ENCODE assay signal across 10 cellular contexts in genomic region chr14:61601923-61602732, GRCh38.
DNase-seq lines count a peak whose midpoint lies in the region; ATAC-seq and TF ChIP-seq lines count a peak whose summit lies in the region.
"Had no signal": no experiment of that assay in that cellular context is flagged by ENCODE, and none has a peak within 500 bp of the region (broad histone marks: within the 10 kb centered on the region; RNA-seq: fewer than 3 reads in every experiment).

No MANE protein-coding gene starts in this region.

- H3K27ac ChIP-seq in OCI-LY1 (ENCODE audit: low read depth, low read length, poor library complexity, severe bottlenecking) = peak overlapping the region; percentile 65
- no peak overlapping the region for H3K27ac ChIP-seq in CD4-positive, alpha-beta T cell (ENCODE audit: low read depth, low read length)

- intact Hi-C loops in CD4-positive, alpha-beta T cell (cut with DNase I, micrococcal nuclease) = no loop called here

- H3K79me2 ChIP-seq in OCI-LY1 (ENCODE audit: insufficient read depth, low read length) = no peaks in the 10 kb centered on the region

- peaks cover 48% of the 10 kb centered on the region for H3K4me1 ChIP-seq in OCI-LY1 (ENCODE audit: insufficient read depth, low read length, severe bottlenecking)

- H3K9me3 ChIP-seq in OCI-LY1 (ENCODE audit: low read length) = no peaks in the 10 kb centered on the region
- H3K9me3 ChIP-seq in CD4-positive, alpha-beta T cell (ENCODE audit: control insufficient read depth, low read length) = no peaks in the 10 kb centered on the region

- H3K9me2 ChIP-seq in OCI-LY1 (ENCODE audit: low read depth, low read length) = no peaks in the 10 kb centered on the region

- peaks cover 8% of the 10 kb centered on the region for H3K36me3 Mint-ChIP-seq in activated CD4-positive, alpha-beta memory T cell treated with anti-CD3 and anti-CD28 coated beads, Interleukin-2, amount 10 ng/mL, durations not matched to agents 7 days and 5 days (ENCODE audit: low read depth)
- H3K36me3 Mint-ChIP-seq in CD4-positive, alpha-beta T cell (ENCODE audit: low read depth) = no peaks in the 10 kb centered on the region

- no peaks in the 10 kb centered on the region for H3K27me3 ChIP-seq in OCI-LY1 (ENCODE audit: insufficient read depth, low read length)
- H3K27me3 ChIP-seq in CD4-positive, alpha-beta T cell (ENCODE audit: control insufficient read depth, insufficient read depth, low read length) = no peaks in the 10 kb centered on the region

- H3K4me3 ChIP-seq in OCI-LY1 (ENCODE audit: low read depth, low read length, poor library complexity, severe bottlenecking) = peak overlapping the region; percentile 50

- no peak for TF ChIP-seq CTCF in OCI-LY1 (IDR thresholded peaks at IDR 0.05; ENCODE audit: low read length)
- TF ChIP-seq CTCF in CD4-positive, alpha-beta T cell (IDR thresholded peaks at IDR 0.05) = no peak

- DNase-seq in fibroblast of gingiva (ENCODE audit: low read depth) = peak; percentile 39
- DNase-seq in retina = peak; percentile 33
- DNase-seq in activated CD4-positive, alpha-beta memory T cell treated with anti-CD3 and anti-CD28 coated beads, Interleukin-2, amount 10 ng/mL, durations not matched to agents 7 days and 5 days = no peak
- DNase-seq in NCI-H187 (lab: John Stamatoyannopoulos, UW) = no peak
- DNase-seq in CD4-positive, alpha-beta T cell = no peak
- DNase-seq in C1 segment of cervical spinal cord (lab: John Stamatoyannopoulos, UW) = no peak
- DNase-seq: MM.1S had no signal

- peak overlapping the region; percentile 76 for H2AFZ ChIP-seq in OCI-LY1 (ENCODE audit: low read length)

- ATAC-seq in HG03342 (IDR thresholded peaks at IDR 0.05; ENCODE audit: unreplicated experiment) = peak; percentile 68
- ATAC-seq in CD4-positive, alpha-beta T cell (ENCODE audit: poor library complexity) = no peak

- no peaks in the 10 kb centered on the region for H3F3A ChIP-seq in OCI-LY1 (ENCODE audit: insufficient read depth, low read length)

- no peaks in the 10 kb centered on the region for H3K27me3 Mint-ChIP-seq in activated CD4-positive, alpha-beta memory T cell treated with anti-CD3 and anti-CD28 coated beads, Interleukin-2, amount 10 ng/mL, durations not matched to agents 7 days and 5 days
- H3K27me3 Mint-ChIP-seq in CD4-positive, alpha-beta T cell = no peaks in the 10 kb centered on the region

- no peaks in the 10 kb centered on the region for H4K20me1 ChIP-seq in OCI-LY1 (ENCODE audit: insufficient read depth, low read length)

- H3K4me2 ChIP-seq in OCI-LY1 (ENCODE audit: low read length) = peak overlapping the region; percentile 81

- peak overlapping the region; percentile 54 for H3K9ac ChIP-seq in OCI-LY1 (ENCODE audit: low read length)

- CTCF ChIA-PET in activated CD4-positive, alpha-beta memory T cell treated with anti-CD3 and anti-CD28 coated beads, Interleukin-2, amount 10 ng/mL, durations not matched to agents 7 days and 5 days (lab: Charles Lee) = no interaction called here
- CTCF ChIA-PET in CD4-positive, alpha-beta T cell (lab: Charles Lee) = no interaction called here

- H3K9me3 Mint-ChIP-seq in activated CD4-positive, alpha-beta memory T cell treated with anti-CD3 and anti-CD28 coated beads, Interleukin-2, amount 10 ng/mL, durations not matched to agents 7 days and 5 days = peaks cover 12% of the 10 kb centered on the region
- H3K9me3 Mint-ChIP-seq in CD4-positive, alpha-beta T cell = no peaks in the 10 kb centered on the region
- H3K9me3 Mint-ChIP-seq: T-helper 2 cell treated with Interferon-gamma antibody and Interleukin-4, amounts not matched to agents 5 μg/mL and 100 μg/mL, for 36 hours had no signal

- no peak overlapping the region for H3K27ac Mint-ChIP-seq in activated CD4-positive, alpha-beta memory T cell treated with anti-CD3 and anti-CD28 coated beads, Interleukin-2, amount 10 ng/mL, durations not matched to agents 7 days and 5 days
- no peak overlapping the region for H3K27ac Mint-ChIP-seq in CD4-positive, alpha-beta T cell
- H3K27ac Mint-ChIP-seq: T-helper 2 cell treated with Interferon-gamma antibody and Interleukin-4, amounts not matched to agents 5 μg/mL and 100 μg/mL, for 36 hours had no signal

- no peak overlapping the region for H3K4me3 Mint-ChIP-seq in activated CD4-positive, alpha-beta memory T cell treated with anti-CD3 and anti-CD28 coated beads, Interleukin-2, amount 10 ng/mL, durations not matched to agents 7 days and 5 days
- H3K4me3 Mint-ChIP-seq in CD4-positive, alpha-beta T cell = no peak overlapping the region
- H3K4me3 Mint-ChIP-seq: T-helper 2 cell treated with Interferon-gamma antibody and Interleukin-4, amounts not matched to agents 5 μg/mL and 100 μg/mL, for 36 hours had no signal

- POLR2A ChIA-PET in activated CD4-positive, alpha-beta memory T cell treated with anti-CD3 and anti-CD28 coated beads, Interleukin-2, amount 10 ng/mL, durations not matched to agents 7 days and 5 days (lab: Charles Lee) = no interaction called here
- POLR2A ChIA-PET in CD4-positive, alpha-beta T cell (lab: Charles Lee) = no interaction called here

- H3K36me3 ChIP-seq in OCI-LY1 (ENCODE audit: insufficient read depth, low read length) = no peaks in the 10 kb centered on the region

- H3K4me1 Mint-ChIP-seq in activated CD4-positive, alpha-beta memory T cell treated with anti-CD3 and anti-CD28 coated beads, Interleukin-2, amount 10 ng/mL, durations not matched to agents 7 days and 5 days = peaks cover 22% of the 10 kb centered on the region
- peaks cover 16% of the 10 kb centered on the region for H3K4me1 Mint-ChIP-seq in CD4-positive, alpha-beta T cell (ENCODE audit: low read depth)

Comparison
In these comparisons a context has a peak if more than half of its experiments do, and no peak if none do; other contexts are left out.
1. DNase-seq: peak in fibroblast of gingiva (single experiment) and retina (single experiment); none in activated CD4-positive, alpha-beta memory T cell treated with anti-CD3 and anti-CD28 coated beads, Interleukin-2, amount 10 ng/mL, durations not matched to agents 7 days and 5 days (single experiment), NCI-H187 (0 of 2), CD4-positive, alpha-beta T cell (0 of 10) and C1 segment of cervical spinal cord (0 of 14).